27 cellular contexts compared by ENCODE assay signal in the genomic region with DNA sequence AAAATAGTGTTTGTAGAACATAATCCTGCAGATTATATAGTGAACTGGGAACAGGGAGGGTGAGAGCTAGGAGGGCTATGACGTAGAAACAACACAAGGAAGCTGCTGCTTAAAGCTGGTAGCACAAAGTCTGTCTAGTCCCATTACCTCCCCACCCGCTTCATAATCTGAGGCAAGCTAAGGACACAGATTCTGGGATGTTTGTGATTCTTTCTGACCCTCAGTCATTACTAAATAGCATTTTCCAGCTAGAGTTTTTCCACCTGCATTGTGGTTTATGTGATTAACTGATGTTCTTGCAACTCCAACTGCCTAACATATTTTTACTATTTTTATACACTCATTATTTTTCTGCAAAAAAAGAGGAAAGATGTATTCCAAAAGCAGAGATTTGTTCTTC.
"Had no signal": no experiment of that assay in that cellular context is flagged by ENCODE, and none has a peak within 500 bp of the region (broad histone marks: within the 10 kb centered on the region; RNA-seq: fewer than 3 reads in every experiment).

No MANE protein-coding gene starts in this region.

- H3K4me3 Mint-ChIP-seq: activated B cell treated with CpG ODN at 0.5 μM for 24 hours; activated naive CD8-positive, alpha-beta T cell; activated T-cell treated with anti-CD3 and anti-CD28 coated beads, Interleukin-2, amount 50 U/mL, for 4 hours; naive thymus-derived CD8-positive, alpha-beta T cell; stimulated activated memory B cell treated with anti-CD40 and anti-IgM and Interleukin-4, amounts not matched to agents 10 μg/mL and 1 μg/mL and 100 μg/mL, for 72 hours had no signal

- H3K27me3 ChIP-seq: cardiac muscle cell, gastrocnemius medialis, right lobe of liver, stomach, suprapubic skin, tibial nerve, vagina had no signal

- H3K4me1 Mint-ChIP-seq: activated B cell treated with CpG ODN at 0.5 μM for 24 hours; naive thymus-derived CD8-positive, alpha-beta T cell; stimulated activated memory B cell treated with anti-CD40 and anti-IgM and Interleukin-4, amounts not matched to agents 10 μg/mL and 1 μg/mL and 100 μg/mL, for 72 hours had no signal

- H3K27ac Mint-ChIP-seq: activated B cell treated with CpG ODN at 0.5 μM for 24 hours; activated naive CD8-positive, alpha-beta T cell; activated T-helper 2 cell treated with anti-CD3 and anti-CD28 coated beads, Interferon-gamma antibody, Interleukin-2, Interleukin-4, amounts not matched to agents 10 μg/mL and 5 μg/mL and 100 μg/mL, durations not matched to agents 14 hours and 24 hours and 36 hours; naive thymus-derived CD8-positive, alpha-beta T cell; stimulated activated memory B cell treated with anti-CD40 and anti-IgM and Interleukin-4, amounts not matched to agents 10 μg/mL and 1 μg/mL and 100 μg/mL, for 72 hours had no signal

- H3K36me3 ChIP-seq: cardiac muscle cell, gastrocnemius medialis, left ventricle myocardium inferior, right lobe of liver, stomach, suprapubic skin, tibial nerve, vagina had no signal

- DNase-seq: activated B cell treated with CpG ODN at 0.5 μM for 24 hours; activated CD4-positive, alpha-beta T cell treated with anti-CD3 and anti-CD28 coated beads for 4 hours; activated CD4-positive, alpha-beta T cell treated with anti-CD3 and anti-CD28 coated beads, Interleukin-2, amount 50 U/mL, for 48 hours; activated CD8-positive, alpha-beta memory T cell treated with anti-CD3 and anti-CD28 coated beads, Interleukin-2, amount 50 U/mL, for 48 hours; activated naive CD4-positive, alpha-beta T cell; activated T-cell treated with anti-CD3 and anti-CD28 coated beads, Interleukin-2, amount 50 U/mL, for 4 hours; amniotic stem cell; dermis blood vessel endothelial cell; effector CD8-positive, alpha-beta T cell; gastrocnemius medialis; head of caudate nucleus; hypothalamus; left ventricle myocardium inferior; naive thymus-derived CD8-positive, alpha-beta T cell; right lobe of liver; small intestine; stimulated activated CD4-positive, alpha-beta T cell treated with anti-CD3 and anti-CD28 coated beads, Interleukin-15, amount 100 ng/mL, for 24 hours; stomach; T-helper 9 cell had no signal

- H3K27me3 Mint-ChIP-seq: activated B cell treated with CpG ODN at 0.5 μM for 24 hours; activated naive CD8-positive, alpha-beta T cell; stimulated activated memory B cell treated with anti-CD40 and anti-IgM and Interleukin-4, amounts not matched to agents 10 μg/mL and 1 μg/mL and 100 μg/mL, for 72 hours had no signal

- H3K4me3 ChIP-seq: cardiac muscle cell, gastrocnemius medialis, left ventricle myocardium inferior, right lobe of liver, stomach, suprapubic skin, tibial nerve, vagina had no signal

- ATAC-seq: activated T-cell treated with anti-CD3 and anti-CD28 coated beads, Interleukin-2, amount 50 U/mL, for 4 hours; gastrocnemius medialis; naive thymus-derived CD8-positive, alpha-beta T cell; right lobe of liver; stimulated activated memory B cell treated with anti-CD40 and anti-IgM and Interleukin-4, amounts not matched to agents 10 μg/mL and 1 μg/mL and 100 μg/mL, for 72 hours had no signal

- H3K9me3 ChIP-seq: gastrocnemius medialis, left ventricle myocardium inferior, right lobe of liver, stomach, suprapubic skin, tibial nerve, vagina had no signal

- H3K4me1 ChIP-seq: gastrocnemius medialis, left ventricle myocardium inferior, parathyroid adenoma, right lobe of liver, stomach, suprapubic skin, vagina had no signal

- H3K27ac ChIP-seq: cardiac muscle cell, gastrocnemius medialis, left ventricle myocardium inferior, parathyroid adenoma, right lobe of liver, stomach, suprapubic skin, vagina had no signal

- H3K36me3 Mint-ChIP-seq: activated naive CD8-positive, alpha-beta T cell; naive thymus-derived CD8-positive, alpha-beta T cell; stimulated activated memory B cell treated with anti-CD40 and anti-IgM and Interleukin-4, amounts not matched to agents 10 μg/mL and 1 μg/mL and 100 μg/mL, for 72 hours had no signal

- H3K9me3 Mint-ChIP-seq: activated B cell treated with CpG ODN at 0.5 μM for 24 hours; activated T-cell treated with anti-CD3 and anti-CD28 coated beads, Interleukin-2, amount 50 U/mL, for 4 hours; activated T-helper 2 cell treated with anti-CD3 and anti-CD28 coated beads, Interferon-gamma antibody, Interleukin-2, Interleukin-4, amounts not matched to agents 10 μg/mL and 5 μg/mL and 100 μg/mL, durations not matched to agents 14 hours and 24 hours and 36 hours; naive thymus-derived CD8-positive, alpha-beta T cell; stimulated activated memory B cell treated with anti-CD40 and anti-IgM and Interleukin-4, amounts not matched to agents 10 μg/mL and 1 μg/mL and 100 μg/mL, for 72 hours had no signal
